ENCODE assay signal across 10 cellular contexts in the genomic region with DNA sequence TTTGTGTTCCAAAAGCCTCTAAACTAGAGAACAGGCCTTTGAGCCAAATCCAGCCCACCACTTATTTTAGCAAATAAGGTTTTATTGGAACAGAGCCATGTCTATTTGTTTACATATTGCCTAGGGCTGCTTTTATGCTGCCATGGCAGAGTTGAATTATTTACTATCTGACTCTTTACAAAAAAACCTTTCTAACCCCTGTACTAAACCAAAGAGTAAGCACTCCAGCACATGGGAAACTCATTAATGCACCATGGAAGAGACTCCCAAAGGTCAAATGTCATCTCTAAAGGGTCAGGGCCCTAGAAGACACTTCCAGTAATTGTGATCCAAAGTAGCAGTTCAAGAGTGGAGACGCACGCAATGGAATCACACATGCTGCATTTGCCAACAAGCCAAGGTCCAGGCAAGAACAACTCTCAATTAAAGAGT. TPM values are rescaled to one million over a fixed set of nuclear protein-coding genes. Genes with fewer than 3 reads are reported as not detected.
DNase-seq lines count a peak whose midpoint lies in the region; ATAC-seq and TF ChIP-seq lines count a peak whose summit lies in the region.
"Had no signal": no experiment of that assay in that cellular context is flagged by ENCODE, and none has a peak within 500 bp of the region (broad histone marks: within the 10 kb centered on the region; RNA-seq: fewer than 3 reads in every experiment).

No MANE protein-coding gene starts in this region.

- no peak overlapping the region for H4K8ac ChIP-seq in IMR-90 (ENCODE audit: low read depth in 2 of 2, low read length in 2 of 2)

- in situ Hi-C loops in IMR-90 (cut with MboI; ENCODE audit: low sequenced_read_pairs) = no loop called here

- H2AK5ac ChIP-seq in IMR-90 (ENCODE audit: low read depth, low read length) = no peak overlapping the region

- peak overlapping the region; percentile 79 for H3K27ac Mint-ChIP-seq in stimulated activated naive B cell treated with anti-CD40 and anti-IgM and Interleukin-4, amounts not matched to agents 10 μg/mL and 1 μg/mL and 100 μg/mL, for 72 hours

- H3F3A ChIP-seq in OCI-LY1 (ENCODE audit: insufficient read depth, low read length) = peaks cover 12% of the 10 kb centered on the region

- H3K36me3 Mint-ChIP-seq in stimulated activated naive B cell treated with anti-CD40 and anti-IgM and Interleukin-4, amounts not matched to agents 10 μg/mL and 1 μg/mL and 100 μg/mL, for 72 hours = peaks cover 21 to 39% of the 10 kb centered on the region in 2 donors

- H2BK120ac ChIP-seq in IMR-90 (ENCODE audit: low read depth, low read length) = no peak overlapping the region

- H3K4me3 Mint-ChIP-seq in stimulated activated naive B cell treated with anti-CD40 and anti-IgM and Interleukin-4, amounts not matched to agents 10 μg/mL and 1 μg/mL and 100 μg/mL, for 72 hours = peak overlapping the region in 1 of 2 donors; percentile 44

- H4K5ac ChIP-seq in IMR-90 (ENCODE audit: low read depth, low read length) = no peak overlapping the region

- TF ChIP-seq RAD21 in IMR-90 (IDR thresholded peaks at IDR 0.05; ENCODE audit: low read length) = no peak

- H3K27me3 ChIP-seq in IMR-90 (ENCODE audit: control insufficient read depth, insufficient read depth, low read length) (no peaks in the 10 kb centered on the region), OCI-LY1 (ENCODE audit: insufficient read depth, low read length) (no peaks in the 10 kb centered on the region)

- no peak overlapping the region for H2BK20ac ChIP-seq in IMR-90 (ENCODE audit: low read depth, low read length)

- CTCF ChIA-PET in IMR-90 (lab: Yijun Ruan, JAX) = no interaction called here

- WGBS in IMR-90 (ENCODE audit: extremely low coverage in 2 of 2, insufficient read length in 1 of 2), 2 experiments = no CpG with 5 or more reads among the region's 2 CpGs

- POLR2A ChIA-PET in IMR-90 (lab: Charles Lee; ENCODE audit: unreplicated experiment) = no interaction called here

- BruUV-seq in IMR-90 (replicated peaks; lab: Mats Ljungman, UMichigan) = no TSS peak

- intact Hi-C loops in IMR-90 (cut with micrococcal nuclease) (no loop called here), left ventricle myocardium superior (cut with micrococcal nuclease) (no loop called here)

- H3K9me2 ChIP-seq in OCI-LY1 (ENCODE audit: low read depth, low read length) = no peaks in the 10 kb centered on the region

- no peaks in the 10 kb centered on the region for H3K36me3 ChIP-seq in IMR-90 (ENCODE audit: control insufficient read depth, insufficient read depth, low read length)
- H3K36me3 ChIP-seq in OCI-LY1 (ENCODE audit: insufficient read depth, low read length) = peaks cover 20% of the 10 kb centered on the region

- no peak overlapping the region for H2BK5ac ChIP-seq in IMR-90 (ENCODE audit: low read depth, low read length, poor library complexity, severe bottlenecking)

- peaks cover 8% of the 10 kb centered on the region for H3K4me1 ChIP-seq in IMR-90 (ENCODE audit: control insufficient read depth, insufficient read depth, low read length)
- peaks cover 85% of the 10 kb centered on the region for H3K4me1 ChIP-seq in OCI-LY1 (ENCODE audit: insufficient read depth, low read length, severe bottlenecking)

- TF ChIP-seq POLR2A in IMR-90 (IDR thresholded peaks at IDR 0.05; ENCODE audit: low read depth, low read length) (no peak), GM18505 (IDR thresholded peaks at IDR 0.05; ENCODE audit: borderline replicate concordance, extremely low read depth, insufficient read depth, insufficient read length) (no peak)

- peaks cover 62% of the 10 kb centered on the region for H3K79me2 ChIP-seq in OCI-LY1 (ENCODE audit: insufficient read depth, low read length)

- dilution Hi-C loops in IMR-90 (cut with HindIII; ENCODE audit: low sequenced_read_pairs, unreplicated experiment) = no loop called here

- H4K20me1 ChIP-seq in IMR-90 (ENCODE audit: insufficient read depth, low read length) (no peaks in the 10 kb centered on the region), OCI-LY1 (ENCODE audit: insufficient read depth, low read length) (no peaks in the 10 kb centered on the region)

- H2AFZ ChIP-seq in IMR-90 (replicated peaks; ENCODE audit: low read length, poor library complexity) = no peak overlapping the region
- no peak overlapping the region for H2AFZ ChIP-seq in OCI-LY1 (ENCODE audit: low read length)

- no peak overlapping the region for H2BK15ac ChIP-seq in IMR-90 (ENCODE audit: low read depth, low read length)

- H3K4me1 Mint-ChIP-seq in stimulated activated naive B cell treated with anti-CD40 and anti-IgM and Interleukin-4, amounts not matched to agents 10 μg/mL and 1 μg/mL and 100 μg/mL, for 72 hours = peaks cover 49 to 78% of the 10 kb centered on the region in 2 donors

- TF ChIP-seq CTCF in IMR-90 (conservative IDR thresholded peaks at IDR 0.05; ENCODE audit: low read depth, low read length) = no peak
- TF ChIP-seq CTCF in OCI-LY1 (IDR thresholded peaks at IDR 0.05; ENCODE audit: low read length) = no peak

- H3K4ac ChIP-seq in IMR-90 (ENCODE audit: low read depth, low read length) = no peak overlapping the region

- H3K9me3 Mint-ChIP-seq in stimulated activated naive B cell treated with anti-CD40 and anti-IgM and Interleukin-4, amounts not matched to agents 10 μg/mL and 1 μg/mL and 100 μg/mL, for 72 hours = peaks cover 11 to 18% of the 10 kb centered on the region in 2 donors

- H3K23ac ChIP-seq in IMR-90 (ENCODE audit: low read depth, low read length) = no peak overlapping the region

- no peak overlapping the region for H3K9ac ChIP-seq in IMR-90 (ENCODE audit: low read depth, low read length)
- H3K9ac ChIP-seq in OCI-LY1 (ENCODE audit: low read length) = peak overlapping the region; percentile 83

- peaks cover 9 to 14% of the 10 kb centered on the region in 2 experiments for H3K79me1 ChIP-seq in IMR-90 (ENCODE audit: low read depth in 1 of 2, low read length in 2 of 2)

- no peak overlapping the region for H3K4me2 ChIP-seq in IMR-90 (ENCODE audit: low read depth, low read length)
- H3K4me2 ChIP-seq in OCI-LY1 (ENCODE audit: low read length) = peak overlapping the region; percentile 83

- H3K27ac ChIP-seq in IMR-90 (ENCODE audit: insufficient read depth, low read length) (no peak overlapping the region), OCI-LY1 (ENCODE audit: low read depth, low read length, poor library complexity, severe bottlenecking) (peak overlapping the region; percentile 96)

- H4K91ac ChIP-seq in IMR-90 (ENCODE audit: insufficient read depth, low read depth, low read length) = no peak overlapping the region

- H2AK9ac ChIP-seq in IMR-90 (replicated peaks; ENCODE audit: low read depth, low read length, poor library complexity) = no peak overlapping the region

- H3K9me1 ChIP-seq in IMR-90 (ENCODE audit: insufficient read depth, low read length) = no peaks in the 10 kb centered on the region; the same call in none of the 2 replicates

- H3K14ac ChIP-seq in IMR-90 (replicated peaks; ENCODE audit: low read depth, low read length) = no peak overlapping the region

- H3K9me3 ChIP-seq in IMR-90 (ENCODE audit: control insufficient read depth, insufficient read depth, low read length) (peaks cover 6% of the 10 kb centered on the region), OCI-LY1 (ENCODE audit: low read length) (peaks cover 6% of the 10 kb centered on the region)

- H3K56ac ChIP-seq in IMR-90 (ENCODE audit: extremely low read depth, insufficient read depth, low read length) = no peak overlapping the region

- H3K18ac ChIP-seq in IMR-90 (ENCODE audit: low read depth, low read length) = 0 out of 2 replicates have a peak overlapping the region, but pooled peaks have one; percentile 1

- DNase-seq in IMR-90 (no peak), left ventricle myocardium superior (no peak), kidney glomerular epithelial cell (lab: John Stamatoyannopoulos, UW) (no peak), NCI-H82 (lab: John Stamatoyannopoulos, UW) (no peak)
- no peak for DNase-seq in stimulated activated naive B cell treated with anti-CD40 and anti-IgM and Interleukin-4, amounts not matched to agents 10 μg/mL and 1 μg/mL and 100 μg/mL, for 72 hours
- DNase-seq in activated CD4-positive, alpha-beta T cell treated with anti-CD3 and anti-CD28 coated beads, Interleukin-2, amount 50 U/mL, for 1 hour = no peak
- DNase-seq: activated CD4-positive, alpha-beta T cell treated with anti-CD3 and anti-CD28 coated beads for 4 hours; stimulated activated CD4-positive, alpha-beta T cell treated with anti-CD3 and anti-CD28 coated beads, Interleukin-2, amount 100 ng/mL, for 48 hours had no signal

- ATAC-seq in IMR-90 (ENCODE audit: low read depth) = no peak
- peak; percentile 76 for ATAC-seq in left ventricle myocardium superior
- ATAC-seq in stimulated activated naive B cell treated with anti-CD40 and anti-IgM and Interleukin-4, amounts not matched to agents 10 μg/mL and 1 μg/mL and 100 μg/mL, for 72 hours (replicated peaks) = no peak
- no peak for ATAC-seq in GM18505 (IDR thresholded peaks at IDR 0.05; ENCODE audit: unreplicated experiment)

- H3K27me3 Mint-ChIP-seq in stimulated activated naive B cell treated with anti-CD40 and anti-IgM and Interleukin-4, amounts not matched to agents 10 μg/mL and 1 μg/mL and 100 μg/mL, for 72 hours = no peaks in the 10 kb centered on the region

- H3K4me3 ChIP-seq in IMR-90 (ENCODE audit: insufficient read depth, low read depth, low read length) = no peak overlapping the region
- peak overlapping the region; percentile 61 for H3K4me3 ChIP-seq in OCI-LY1 (ENCODE audit: low read depth, low read length, poor library complexity, severe bottlenecking)

TF ChIP-seq in IMR-90, 13 proteins besides CTCF, POLR2A, EP300 and RAD21:
- no peak for TF ChIP-seq MXI1 (IDR thresholded peaks at IDR 0.05; ENCODE audit: borderline replicate concordance, low read depth, low read length)
- TF ChIP-seq RFX5 (IDR thresholded peaks at IDR 0.05; ENCODE audit: low read depth, low read length) = no peak
- no peak for TF ChIP-seq CEBPB (IDR thresholded peaks at IDR 0.05; ENCODE audit: low read depth, low read length)
TF ChIP-seq in IMR-90: peak in this region for 0.

RNA-seq across cellular contexts. Expression of gene OSBPL10, which starts 22.3 kb away (rescaled TPM):
- total RNA-seq in IMR-90 (2012; rRNA removed) = 7.2 and 9.5 TPM in 2 replicates
- polyA plus RNA-seq in IMR-90 (2012; rRNA removed) = 8.0 and 10.1 TPM in 2 replicates
- polyA plus RNA-seq in IMR-90 (2012; cell fraction: cytosol; rRNA removed) = 2.9 and 5.3 TPM in 2 replicates
- 8.0 and 8.7 TPM in 2 replicates for polyA plus RNA-seq in IMR-90 (2012; cell fraction: nucleus; rRNA removed; ENCODE audit: low replicate concordance)
- 5.3 TPM for total RNA-seq in left ventricle myocardium superior

RNA-seq across cellular contexts. Expression of gene ZNF860, which starts 22.8 kb away (rescaled TPM):
- 0.18 and 0.56 TPM in 2 replicates for total RNA-seq in IMR-90 (2012; rRNA removed)
- polyA plus RNA-seq in IMR-90 (2012; rRNA removed) = 0.07 and 0.26 TPM in 2 replicates
- polyA plus RNA-seq in IMR-90 (2012; cell fraction: cytosol; rRNA removed) = 0.03 and 0.12 TPM in 2 replicates
- polyA plus RNA-seq in IMR-90 (2012; cell fraction: nucleus; rRNA removed; ENCODE audit: low replicate concordance) = 0.11 and 0.40 TPM in 2 replicates
- total RNA-seq in left ventricle myocardium superior = 0.17 TPM
